18 cellular contexts compared by ENCODE assay signal in genomic region chr4:11074581-11075241, GRCh38.
A peak's percentile ranks its signal among the peaks of the same experiment; 100 is the strongest.
DNase-seq lines count a peak whose midpoint lies in the region; ATAC-seq, FAIRE-seq and TF ChIP-seq lines count a peak whose summit lies in the region.
"Had no signal": no experiment of that assay in that cellular context is flagged by ENCODE, and none has a peak within 500 bp of the region (broad histone marks: within the 10 kb centered on the region; RNA-seq: fewer than 3 reads in every experiment).

No MANE protein-coding gene starts in this region.

- H3K4me1 ChIP-seq in GM12878 (ENCODE audit: control insufficient read depth, insufficient read depth, low read length) (no peaks in the 10 kb centered on the region), mammary epithelial cell (ENCODE audit: insufficient read depth, low read length) (no peaks in the 10 kb centered on the region)
- H3K4me1 ChIP-seq: A549 had no signal

- in situ Hi-C loops in GM12878 (cut with MboI) (no loop called here), mammary epithelial cell (cut with MboI; ENCODE audit: low sequenced_read_pairs in 2 of 2) (no loop called here)

- TF ChIP-seq RAD21 in GM12878 (IDR thresholded peaks at IDR 0.05; ENCODE audit: insufficient read depth, low read depth, low read length): no peak

- POLR2A ChIA-PET in GM12878 (lab: Charles Lee): no interaction called here

- H3K9ac ChIP-seq in GM12878 (ENCODE audit: control insufficient read depth, insufficient read depth, low read length): no peak overlapping the region
- H3K9ac ChIP-seq in mammary epithelial cell (ENCODE audit: insufficient read depth, low read length): no peak overlapping the region

- FAIRE-seq in GM12891 (lab: Jason Lieb, UNC) (peak; percentile 16), GM12878 (lab: Jason Lieb, UNC) (no peak)
- FAIRE-seq: A549, GM18507 had no signal

- no peaks in the 10 kb centered on the region for H3K36me3 Mint-ChIP-seq in nephron progenitor cell (ENCODE audit: low read depth)
- no peaks in the 10 kb centered on the region for H3K36me3 Mint-ChIP-seq in activated naive CD4-positive, alpha-beta T cell treated with anti-CD3 and anti-CD28 coated beads, Interleukin-2, amount 50 U/mL, for 72 hours
- H3K36me3 Mint-ChIP-seq: CD14-positive monocyte had no signal

- H3K27ac Mint-ChIP-seq in nephron progenitor cell: peak overlapping the region; percentile 66
- no peak overlapping the region for H3K27ac Mint-ChIP-seq in activated naive CD4-positive, alpha-beta T cell treated with anti-CD3 and anti-CD28 coated beads, Interleukin-2, amount 50 U/mL, for 72 hours

- no peak for TF ChIP-seq CTCF in GM12878 (IDR thresholded peaks at IDR 0.05 in 2 of 3, conservative IDR thresholded peaks at IDR 0.05 in 1 of 3; ENCODE audit: control insufficient read depth in 2 of 3, extremely low read depth in 1 of 3, insufficient read depth in 1 of 3, low read depth in 3 of 3, low read length in 3 of 3)
- TF ChIP-seq CTCF in nephron progenitor cell (IDR thresholded peaks at IDR 0.05): no peak
- no peak for TF ChIP-seq CTCF in mammary epithelial cell (conservative IDR thresholded peaks at IDR 0.05 in 1 of 2, IDR thresholded peaks at IDR 0.05 in 1 of 2; ENCODE audit: extremely low read depth in 1 of 2, insufficient read depth in 1 of 2, low read depth in 1 of 2, low read length in 2 of 2)

- dilution Hi-C loops in mammary epithelial cell (cut with HindIII; ENCODE audit: low sequenced_read_pairs): no loop called here

- H3K36me3 ChIP-seq in GM12878 (ENCODE audit: control insufficient read depth in 2 of 2, insufficient read depth in 2 of 2, low read length in 1 of 2) (no peaks in the 10 kb centered on the region), mammary epithelial cell (ENCODE audit: insufficient read depth, low read length) (no peaks in the 10 kb centered on the region)

- ATAC-seq in GM12878 (peak; percentile 62), HG03045 (IDR thresholded peaks at IDR 0.05; ENCODE audit: unreplicated experiment) (no peak)
- ATAC-seq in activated naive CD4-positive, alpha-beta T cell treated with anti-CD3 and anti-CD28 coated beads, Interleukin-2, amount 50 U/mL, for 72 hours: no peak
- ATAC-seq: A549 had no signal

- H3K79me2 ChIP-seq in GM12878 (ENCODE audit: control insufficient read depth, insufficient read depth, low read length) (no peaks in the 10 kb centered on the region), mammary epithelial cell (ENCODE audit: insufficient read depth, low read length) (no peaks in the 10 kb centered on the region)

- no peak overlapping the region for H3K4me3 ChIP-seq in GM12878
- no peak overlapping the region for H3K4me3 ChIP-seq in mammary epithelial cell (replicated peaks in 1 of 3; ENCODE audit: insufficient read depth in 1 of 3, low read depth in 2 of 3, low read length in 3 of 3)
- H3K4me3 ChIP-seq: A549 had no signal

- H3K27ac ChIP-seq in GM12878 (ENCODE audit: control insufficient read depth, insufficient read depth): no peak overlapping the region
- H3K27ac ChIP-seq in mammary epithelial cell (ENCODE audit: insufficient read depth, low read depth, low read length): no peak overlapping the region
- H3K27ac ChIP-seq: A549, HL-60 had no signal

- DNase-seq in DMS 273 treated with DMSO at 0.1 percent for 48 hours (lab: John Stamatoyannopoulos, UW): peak; percentile 21
- DNase-seq in GM12891 (ENCODE audit: insufficient read length, low spot score): no peak
- no peak for DNase-seq in GM12878 (ENCODE audit: low read depth, low spot score)
- no peak for DNase-seq in nephron progenitor cell
- no peak for DNase-seq in mammary epithelial cell
- no peak for DNase-seq in HuH-7.5 (ENCODE audit: low spot score)
- no peak for DNase-seq in activated naive CD4-positive, alpha-beta T cell treated with anti-CD3 and anti-CD28 coated beads, Interleukin-2, amount 50 U/mL, for 72 hours (ENCODE audit: low spot score in 2 of 2)
- DNase-seq: DMS79, EL, GDM1, HCEC 1CT, IMR-90, KBM-7 had no signal

- no peak overlapping the region for H3K4me3 Mint-ChIP-seq in nephron progenitor cell
- H3K4me3 Mint-ChIP-seq: CD14-positive monocyte had no signal

- H3K4me2 ChIP-seq in GM12878 (ENCODE audit: control insufficient read depth, insufficient read depth) (no peak overlapping the region), mammary epithelial cell (ENCODE audit: insufficient read depth, low read depth, low read length) (no peak overlapping the region)
- H3K4me2 ChIP-seq: A549 had no signal

- CTCF ChIA-PET in GM12878 (lab: Yijun Ruan, JAX) (interaction anchor here (0.9 to 1.0 kb wide), 3 partner anchors 8 to 349 kb away, joined by 4 to 6 read pairs (median 4); no protein-coding TSS in a partner anchor), mammary epithelial cell (lab: Charles Lee; ENCODE audit: low non-redundant PET) (no interaction called here)

- TF ChIP-seq EP300 in GM12878 (IDR thresholded peaks at IDR 0.05; ENCODE audit: borderline replicate concordance in 1 of 2, control insufficient read depth in 1 of 2, low read depth in 2 of 2, low read length in 2 of 2): no peak

- intact Hi-C loops in GM12878 (cut with micrococcal nuclease; ENCODE audit: unreplicated experiment): loop anchor here (5.0 to 10.0 kb wide), 2 partner anchors 327 to 350 kb away; partner anchors contain the start of gene HS3ST1
- intact Hi-C loops in mammary epithelial cell (cut with micrococcal nuclease): loop anchor here (10.0 kb wide), 1 partner anchor 350 kb away; the partner anchor contains the start of gene HS3ST1

- H4K20me1 ChIP-seq in GM12878 (ENCODE audit: control insufficient read depth, insufficient read depth): no peaks in the 10 kb centered on the region
- H4K20me1 ChIP-seq in mammary epithelial cell (ENCODE audit: insufficient read depth, low read length): no peaks in the 10 kb centered on the region

- SMC1A ChIA-PET in GM12878 (lab: Charles Lee; ENCODE audit: uncharacterized antibody, unreplicated experiment): interaction anchor here (1.0 to 1.2 kb wide), 2 partner anchors 17 to 110 kb away, joined by 3 read pairs; no protein-coding TSS in a partner anchor

- H3K9me3 ChIP-seq in GM12878 (replicated peaks; ENCODE audit: control insufficient read depth, insufficient read depth, low read length) (no peaks in the 10 kb centered on the region), mammary epithelial cell (replicated peaks; ENCODE audit: insufficient read depth, low read length) (no peaks in the 10 kb centered on the region)
- H3K9me3 ChIP-seq: A549 had no signal

- no peak overlapping the region for H2AFZ ChIP-seq in GM12878 (ENCODE audit: control insufficient read depth, low read depth, low read length)
- H2AFZ ChIP-seq in mammary epithelial cell (ENCODE audit: low read depth, low read length): no peak overlapping the region

- H3K9me3 Mint-ChIP-seq in nephron progenitor cell: no peaks in the 10 kb centered on the region
- peaks cover 0 to 4% of the 10 kb centered on the region in 2 donors for H3K9me3 Mint-ChIP-seq in activated naive CD4-positive, alpha-beta T cell treated with anti-CD3 and anti-CD28 coated beads, Interleukin-2, amount 50 U/mL, for 72 hours
- H3K9me3 Mint-ChIP-seq: CD14-positive monocyte had no signal

- peaks cover 14% of the 10 kb centered on the region for H3K4me1 Mint-ChIP-seq in nephron progenitor cell

- RAD21 ChIA-PET in GM12878 (lab: Charles Lee; ENCODE audit: unreplicated experiment): no interaction called here

- BruUV-seq in GM12878 (replicated peaks; lab: Mats Ljungman, UMichigan) (no TSS peak), mammary epithelial cell (replicated peaks; lab: Mats Ljungman, UMichigan) (no TSS peak)

- WGBS in GM12878 (ENCODE audit: insufficient coverage, insufficient replicate concordance, low lambda C conversion rate, missing lambda C conversion rate): 37% methylated on average over 4 of the region's 4 CpGs
- WGBS in mammary epithelial cell (ENCODE audit: low coverage, missing lambda C conversion rate): 62% methylated on average over 4 of the region's 4 CpGs

- TF ChIP-seq POLR2A in GM12891 (IDR thresholded peaks at IDR 0.05; ENCODE audit: low read depth, low read length) (no peak), GM12878 (IDR thresholded peaks at IDR 0.05; ENCODE audit: low read depth, low read length) (no peak)

- H3K27me3 Mint-ChIP-seq in nephron progenitor cell (ENCODE audit: low read depth, poor library complexity): peaks cover 4% of the 10 kb centered on the region

- no peaks in the 10 kb centered on the region for H3K27me3 ChIP-seq in GM12878 (replicated peaks in 1 of 2; ENCODE audit: control insufficient read depth in 2 of 2, insufficient read depth in 2 of 2, low read length in 1 of 2)
- no peaks in the 10 kb centered on the region for H3K27me3 ChIP-seq in mammary epithelial cell (ENCODE audit: insufficient read depth, low read length)

TF ChIP-seq in GM12891, 5 proteins besides CTCF, POLR2A, EP300 and RAD21:
- TF ChIP-seq TAF1 (IDR thresholded peaks at IDR 0.05; ENCODE audit: low read depth, low read length): no peak
- TF ChIP-seq SPI1 (IDR thresholded peaks at IDR 0.05; ENCODE audit: low read depth, low read length): no peak
- TF ChIP-seq POU2F2 (IDR thresholded peaks at IDR 0.05; ENCODE audit: low read depth, low read length): no peak
- TF ChIP-seq PAX5 (IDR thresholded peaks at IDR 0.05; ENCODE audit: insufficient read depth, low read length, severe bottlenecking): no peak
- no peak for TF ChIP-seq POLR2AphosphoS5 (IDR thresholded peaks at IDR 0.05; ENCODE audit: low read depth, low read length)

TF ChIP-seq in GM12878, 131 proteins besides CTCF, POLR2A, EP300 and RAD21 (continues in another document):
- TF ChIP-seq BRCA1 (IDR thresholded peaks at IDR 0.05; ENCODE audit: low read depth, low read length) (no peak), ZNF24 (IDR thresholded peaks at IDR 0.05) (no peak), KLF5 (IDR thresholded peaks at IDR 0.05; ENCODE audit: partially characterized antibody) (no peak), TCF7 (IDR thresholded peaks at IDR 0.05; ENCODE audit: borderline replicate concordance) (no peak)
